15 cellular contexts compared by ENCODE assay signal in genomic region chr1:97943354-97943753, GRCh38. TPM values are rescaled to one million over a fixed set of nuclear protein-coding genes. Genes with fewer than 3 reads are reported as not detected.
DNase-seq lines count a peak whose midpoint lies in the region; ATAC-seq and TF ChIP-seq lines count a peak whose summit lies in the region.
"Had no signal": no experiment of that assay in that cellular context is flagged by ENCODE, and none has a peak within 500 bp of the region (broad histone marks: within the 10 kb centered on the region; RNA-seq: fewer than 3 reads in every experiment).

No MANE protein-coding gene starts in this region.

- no peak for ATAC-seq in HG03469 (IDR thresholded peaks at IDR 0.05; ENCODE audit: unreplicated experiment)
- ATAC-seq in GM18909 (IDR thresholded peaks at IDR 0.05; ENCODE audit: poor library complexity, unreplicated experiment) = no peak
- no peak for ATAC-seq in HG02970 (IDR thresholded peaks at IDR 0.05; ENCODE audit: low FRiP score, unreplicated experiment)
- ATAC-seq: GM12878 had no signal

- DNase-seq in BE2C = peak; percentile 52
- peak; percentile 53 for DNase-seq in HCEC 1CT
- DNase-seq in brain microvascular endothelial cell = peak; percentile 66
- peak; percentile 56 to 82 for DNase-seq in lung microvascular endothelial cell (ENCODE audit: low read depth in 2 of 2)
- no peak for DNase-seq in NCI-H146 (lab: John Stamatoyannopoulos, UW)
- DNase-seq: activated CD4-positive, alpha-beta T cell treated with anti-CD3 and anti-CD28 coated beads for 48 hours; activated naive CD4-positive, alpha-beta T cell treated with Interleukin-2 at 50 U/mL for 16 hours; Caco-2; H7; NCI-H774; stimulated activated CD4-positive, alpha-beta T cell treated with anti-CD3 and anti-CD28 coated beads, Interleukin-4, amount 100 ng/mL, for 4 hours had no signal

- H3K27me3 ChIP-seq in BE2C (no peaks in the 10 kb centered on the region), brain microvascular endothelial cell (replicated peaks) (no peaks in the 10 kb centered on the region)

- H3K4me3 ChIP-seq in BE2C (ENCODE audit: low read depth, low read length) = no peak overlapping the region
- H3K4me3 ChIP-seq in brain microvascular endothelial cell (ENCODE audit: low read depth, low read length) = no peak overlapping the region
- H3K4me3 ChIP-seq: GM12878 had no signal

- H3K36me3 ChIP-seq in BE2C = 0 out of 2 replicates have a peak, but pooled peaks cover 3% of the 10 kb centered on the region
- no peaks in the 10 kb centered on the region for H3K36me3 ChIP-seq in brain microvascular endothelial cell (replicated peaks)

- peaks cover 4% of the 10 kb centered on the region; the same call in 1 of the 2 replicates for H3K9me3 ChIP-seq in BE2C
- H3K9me3 ChIP-seq: Caco-2 had no signal

- no peak for TF ChIP-seq CTCF in BE2C (IDR thresholded peaks at IDR 0.05; ENCODE audit: low read depth, low read length)
- TF ChIP-seq CTCF in brain microvascular endothelial cell (IDR thresholded peaks at IDR 0.05; ENCODE audit: low read depth, low read length, missing control alignments) = no peak

- H3K4me1 ChIP-seq in BE2C = peaks cover 5% of the 10 kb centered on the region; the same call in 1 of the 2 replicates
- H3K4me1 ChIP-seq: Caco-2 had no signal

- no peak overlapping the region for H3K27ac ChIP-seq in brain microvascular endothelial cell

- in situ Hi-C loops in brain microvascular endothelial cell (cut with HindIII; ENCODE audit: low pct_ligation_motif_present, low sequenced_read_pairs) = no loop called here

RNA-seq across cellular contexts. Expression of gene DPYD, which starts 22.5 kb away (rescaled TPM):
- 9.9 TPM for polyA plus RNA-seq in BE2C (2012; ENCODE audit: insufficient read depth, insufficient read length, low read depth)
- 12.9 and 15.9 TPM in 2 replicates for total RNA-seq in lung microvascular endothelial cell
